ENCODE assay signal across 7 cellular contexts in the genomic region with DNA sequence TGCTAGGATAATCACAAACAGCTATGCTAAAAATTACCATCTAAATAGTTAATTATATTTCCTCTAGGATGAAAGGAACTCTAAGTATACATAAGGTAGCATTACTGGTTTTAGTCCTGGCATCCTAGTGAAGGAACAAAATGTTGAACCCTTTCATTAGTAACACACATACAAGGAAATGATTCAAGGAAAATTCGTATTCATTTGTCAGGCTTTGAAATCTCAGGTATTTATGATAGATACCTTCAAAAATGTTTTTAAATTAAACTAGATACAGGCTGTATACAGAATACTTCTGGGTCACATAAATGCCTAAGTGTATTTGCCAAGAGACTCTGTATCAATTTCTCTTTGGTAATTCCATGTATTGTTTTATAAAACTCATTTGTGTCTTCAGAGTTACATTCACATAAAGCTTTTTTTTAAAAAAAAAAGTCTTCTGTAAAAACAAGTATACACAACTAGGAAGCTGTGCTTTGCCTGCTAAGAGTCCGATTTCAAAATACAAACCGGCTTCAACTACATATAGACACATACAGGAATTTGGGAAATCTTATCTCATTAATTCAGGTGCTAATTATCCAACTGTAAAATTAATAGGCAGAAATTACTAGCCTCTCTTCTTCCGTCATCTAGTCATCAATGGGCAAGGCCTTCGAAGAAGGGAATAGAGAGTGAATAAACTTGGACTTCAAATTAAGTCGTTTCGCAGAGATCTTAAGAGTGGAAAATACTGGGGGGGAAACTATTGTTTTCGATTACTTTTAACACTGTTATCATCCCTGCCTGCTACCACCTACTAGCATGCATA. TPM values are rescaled to one million over a fixed set of nuclear protein-coding genes. Genes with fewer than 3 reads are reported as not detected.
A peak's percentile ranks its signal among the peaks of the same experiment; 100 is the strongest.
DNase-seq lines count a peak whose midpoint lies in the region; ATAC-seq and TF ChIP-seq lines count a peak whose summit lies in the region.

No MANE protein-coding gene starts in this region.

- H3K4me3 ChIP-seq in HFF-Myc (replicated peaks; ENCODE audit: low read depth, low read length): peak overlapping the region; percentile 93
- peak overlapping the region; percentile 92 for H3K4me3 ChIP-seq in iPS-11a (ENCODE audit: low read depth, low read length)

- DNase-seq in HFF-Myc (ENCODE audit: extremely low read depth, low read depth) (no peak), WTC11 (ENCODE audit: low spot score) (no peak), cerebellar nuclear complex (lab: John Stamatoyannopoulos, UW) (no peak)
- DNase-seq in stimulated activated naive CD8-positive, alpha-beta T cell treated with anti-CD3 and anti-CD28 coated beads, Interleukin-15, amount 100 ng/mL, for 72 hours: no peak
- DNase-seq in activated CD8-positive, alpha-beta memory T cell treated with anti-CD3 and anti-CD28 coated beads, Interleukin-2, amount 50 U/mL, for 4 hours: no peak

- ATAC-seq in WTC11 (no peak), HG03045 (IDR thresholded peaks at IDR 0.05; ENCODE audit: unreplicated experiment) (no peak)
- ATAC-seq in stimulated activated naive CD8-positive, alpha-beta T cell treated with anti-CD3 and anti-CD28 coated beads, Interleukin-15, amount 100 ng/mL, for 72 hours: no peak

- POLR2A ChIA-PET in WTC11 (lab: Charles Lee): no interaction called here

- peak overlapping the region; percentile 76 for H3K27ac Mint-ChIP-seq in WTC11
- peak overlapping the region; percentile 88 to 97 for H3K27ac Mint-ChIP-seq in stimulated activated naive CD8-positive, alpha-beta T cell treated with anti-CD3 and anti-CD28 coated beads, Interleukin-15, amount 100 ng/mL, for 72 hours

- peaks cover 17% of the 10 kb centered on the region for H3K4me1 Mint-ChIP-seq in WTC11
- H3K4me1 Mint-ChIP-seq in stimulated activated naive CD8-positive, alpha-beta T cell treated with anti-CD3 and anti-CD28 coated beads, Interleukin-15, amount 100 ng/mL, for 72 hours: peaks cover 31% of the 10 kb centered on the region

- no peaks in the 10 kb centered on the region for H3K9me3 Mint-ChIP-seq in WTC11
- peaks cover 0 to 4% of the 10 kb centered on the region in 2 donors for H3K9me3 Mint-ChIP-seq in stimulated activated naive CD8-positive, alpha-beta T cell treated with anti-CD3 and anti-CD28 coated beads, Interleukin-15, amount 100 ng/mL, for 72 hours

- H3K4me3 Mint-ChIP-seq in WTC11: peak overlapping the region; percentile 96
- H3K4me3 Mint-ChIP-seq in stimulated activated naive CD8-positive, alpha-beta T cell treated with anti-CD3 and anti-CD28 coated beads, Interleukin-15, amount 100 ng/mL, for 72 hours: peak overlapping the region; percentile 98 to 99

- H3K36me3 Mint-ChIP-seq in WTC11: no peaks in the 10 kb centered on the region

- TF ChIP-seq CTCF in HFF-Myc (IDR thresholded peaks at IDR 0.05; ENCODE audit: low read depth, low read length, missing control alignments) (no peak), WTC11 (IDR thresholded peaks at IDR 0.05) (no peak)

- H3K27me3 Mint-ChIP-seq in WTC11 (ENCODE audit: low read depth): no peaks in the 10 kb centered on the region
- H3K27me3 Mint-ChIP-seq in stimulated activated naive CD8-positive, alpha-beta T cell treated with anti-CD3 and anti-CD28 coated beads, Interleukin-15, amount 100 ng/mL, for 72 hours: no peaks in the 10 kb centered on the region

- CTCF ChIA-PET in WTC11 (lab: Charles Lee): interaction anchor here (0.6 to 2.2 kb wide), 4 partner anchors 10 to 579 kb away, joined by 3 to 11 read pairs (median 4); no protein-coding TSS in a partner anchor

TF ChIP-seq in WTC11, 78 proteins besides CTCF, POLR2A, EP300 and RAD21:
- no peak for TF ChIP-seq ZNF232 (CRISPR knock-in tag; IDR thresholded peaks at IDR 0.05)
- TF ChIP-seq, protein P1, sequence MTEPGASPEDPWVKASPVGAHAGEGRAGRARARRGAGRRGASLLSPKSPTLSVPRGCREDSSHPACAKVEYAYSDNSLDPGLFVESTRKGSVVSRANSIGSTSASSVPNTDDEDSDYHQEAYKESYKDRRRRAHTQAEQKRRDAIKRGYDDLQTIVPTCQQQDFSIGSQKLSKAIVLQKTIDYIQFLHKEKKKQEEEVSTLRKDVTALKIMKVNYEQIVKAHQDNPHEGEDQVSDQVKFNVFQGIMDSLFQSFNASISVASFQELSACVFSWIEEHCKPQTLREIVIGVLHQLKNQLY (CRISPR knock-in tag; IDR thresholded peaks at IDR 0.05): no peak
- TF ChIP-seq, protein P2, sequence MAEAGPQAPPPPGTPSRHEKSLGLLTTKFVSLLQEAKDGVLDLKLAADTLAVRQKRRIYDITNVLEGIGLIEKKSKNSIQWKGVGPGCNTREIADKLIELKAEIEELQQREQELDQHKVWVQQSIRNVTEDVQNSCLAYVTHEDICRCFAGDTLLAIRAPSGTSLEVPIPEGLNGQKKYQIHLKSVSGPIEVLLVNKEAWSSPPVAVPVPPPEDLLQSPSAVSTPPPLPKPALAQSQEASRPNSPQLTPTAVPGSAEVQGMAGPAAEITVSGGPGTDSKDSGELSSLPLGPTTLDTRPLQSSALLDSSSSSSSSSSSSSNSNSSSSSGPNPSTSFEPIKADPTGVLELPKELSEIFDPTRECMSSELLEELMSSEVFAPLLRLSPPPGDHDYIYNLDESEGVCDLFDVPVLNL (CRISPR knock-in tag; IDR thresholded peaks at IDR 0.05; ENCODE audit: borderline replicate concordance, low read depth): no peak
- TF ChIP-seq, protein P3, sequence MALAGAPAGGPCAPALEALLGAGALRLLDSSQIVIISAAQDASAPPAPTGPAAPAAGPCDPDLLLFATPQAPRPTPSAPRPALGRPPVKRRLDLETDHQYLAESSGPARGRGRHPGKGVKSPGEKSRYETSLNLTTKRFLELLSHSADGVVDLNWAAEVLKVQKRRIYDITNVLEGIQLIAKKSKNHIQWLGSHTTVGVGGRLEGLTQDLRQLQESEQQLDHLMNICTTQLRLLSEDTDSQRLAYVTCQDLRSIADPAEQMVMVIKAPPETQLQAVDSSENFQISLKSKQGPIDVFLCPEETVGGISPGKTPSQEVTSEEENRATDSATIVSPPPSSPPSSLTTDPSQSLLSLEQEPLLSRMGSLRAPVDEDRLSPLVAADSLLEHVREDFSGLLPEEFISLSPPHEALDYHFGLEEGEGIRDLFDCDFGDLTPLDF (CRISPR knock-in tag; IDR thresholded peaks at IDR 0.05): no peak
- TF ChIP-seq JAZF1 (CRISPR knock-in tag; IDR thresholded peaks at IDR 0.05): no peak
- no peak for TF ChIP-seq NR1H2 (CRISPR knock-in tag; IDR thresholded peaks at IDR 0.05)
- no peak for TF ChIP-seq JUN (CRISPR knock-in tag; IDR thresholded peaks at IDR 0.05)
- TF ChIP-seq, protein P4, sequence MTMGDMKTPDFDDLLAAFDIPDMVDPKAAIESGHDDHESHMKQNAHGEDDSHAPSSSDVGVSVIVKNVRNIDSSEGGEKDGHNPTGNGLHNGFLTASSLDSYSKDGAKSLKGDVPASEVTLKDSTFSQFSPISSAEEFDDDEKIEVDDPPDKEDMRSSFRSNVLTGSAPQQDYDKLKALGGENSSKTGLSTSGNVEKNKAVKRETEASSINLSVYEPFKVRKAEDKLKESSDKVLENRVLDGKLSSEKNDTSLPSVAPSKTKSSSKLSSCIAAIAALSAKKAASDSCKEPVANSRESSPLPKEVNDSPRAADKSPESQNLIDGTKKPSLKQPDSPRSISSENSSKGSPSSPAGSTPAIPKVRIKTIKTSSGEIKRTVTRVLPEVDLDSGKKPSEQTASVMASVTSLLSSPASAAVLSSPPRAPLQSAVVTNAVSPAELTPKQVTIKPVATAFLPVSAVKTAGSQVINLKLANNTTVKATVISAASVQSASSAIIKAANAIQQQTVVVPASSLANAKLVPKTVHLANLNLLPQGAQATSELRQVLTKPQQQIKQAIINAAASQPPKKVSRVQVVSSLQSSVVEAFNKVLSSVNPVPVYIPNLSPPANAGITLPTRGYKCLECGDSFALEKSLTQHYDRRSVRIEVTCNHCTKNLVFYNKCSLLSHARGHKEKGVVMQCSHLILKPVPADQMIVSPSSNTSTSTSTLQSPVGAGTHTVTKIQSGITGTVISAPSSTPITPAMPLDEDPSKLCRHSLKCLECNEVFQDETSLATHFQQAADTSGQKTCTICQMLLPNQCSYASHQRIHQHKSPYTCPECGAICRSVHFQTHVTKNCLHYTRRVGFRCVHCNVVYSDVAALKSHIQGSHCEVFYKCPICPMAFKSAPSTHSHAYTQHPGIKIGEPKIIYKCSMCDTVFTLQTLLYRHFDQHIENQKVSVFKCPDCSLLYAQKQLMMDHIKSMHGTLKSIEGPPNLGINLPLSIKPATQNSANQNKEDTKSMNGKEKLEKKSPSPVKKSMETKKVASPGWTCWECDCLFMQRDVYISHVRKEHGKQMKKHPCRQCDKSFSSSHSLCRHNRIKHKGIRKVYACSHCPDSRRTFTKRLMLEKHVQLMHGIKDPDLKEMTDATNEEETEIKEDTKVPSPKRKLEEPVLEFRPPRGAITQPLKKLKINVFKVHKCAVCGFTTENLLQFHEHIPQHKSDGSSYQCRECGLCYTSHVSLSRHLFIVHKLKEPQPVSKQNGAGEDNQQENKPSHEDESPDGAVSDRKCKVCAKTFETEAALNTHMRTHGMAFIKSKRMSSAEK (CRISPR knock-in tag; IDR thresholded peaks at IDR 0.05; ENCODE audit: borderline replicate concordance): no peak
- TF ChIP-seq, protein P5, sequence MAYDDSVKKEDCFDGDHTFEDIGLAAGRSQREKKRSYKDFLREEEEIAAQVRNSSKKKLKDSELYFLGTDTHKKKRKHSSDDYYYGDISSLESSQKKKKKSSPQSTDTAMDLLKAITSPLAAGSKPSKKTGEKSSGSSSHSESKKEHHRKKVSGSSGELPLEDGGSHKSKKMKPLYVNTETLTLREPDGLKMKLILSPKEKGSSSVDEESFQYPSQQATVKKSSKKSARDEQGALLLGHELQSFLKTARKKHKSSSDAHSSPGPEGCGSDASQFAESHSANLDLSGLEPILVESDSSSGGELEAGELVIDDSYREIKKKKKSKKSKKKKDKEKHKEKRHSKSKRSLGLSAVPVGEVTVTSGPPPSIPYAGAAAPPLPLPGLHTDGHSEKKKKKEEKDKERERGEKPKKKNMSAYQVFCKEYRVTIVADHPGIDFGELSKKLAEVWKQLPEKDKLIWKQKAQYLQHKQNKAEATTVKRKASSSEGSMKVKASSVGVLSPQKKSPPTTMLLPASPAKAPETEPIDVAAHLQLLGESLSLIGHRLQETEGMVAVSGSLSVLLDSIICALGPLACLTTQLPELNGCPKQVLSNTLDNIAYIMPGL (CRISPR knock-in tag; IDR thresholded peaks at IDR 0.05): no peak
- TF ChIP-seq ETV6 (CRISPR knock-in tag; IDR thresholded peaks at IDR 0.05): no peak
- TF ChIP-seq, protein P6, sequence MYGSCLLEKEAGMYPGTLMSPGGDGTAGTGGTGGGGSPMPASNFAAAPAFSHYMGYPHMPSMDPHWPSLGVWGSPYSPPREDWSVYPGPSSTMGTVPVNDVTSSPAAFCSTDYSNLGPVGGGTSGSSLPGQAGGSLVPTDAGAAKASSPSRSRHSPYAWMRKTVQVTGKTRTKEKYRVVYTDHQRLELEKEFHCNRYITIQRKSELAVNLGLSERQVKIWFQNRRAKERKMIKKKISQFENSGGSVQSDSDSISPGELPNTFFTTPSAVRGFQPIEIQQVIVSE (CRISPR knock-in tag; IDR thresholded peaks at IDR 0.05; ENCODE audit: borderline replicate concordance): no peak
- no peak for TF ChIP-seq TP53 (CRISPR knock-in tag; IDR thresholded peaks at IDR 0.05)

RNA-seq across cellular contexts. Expression of a gene that starts 1.3 kb away (rescaled TPM):
- total RNA-seq in WTC11 (2021): 28.4 to 30.5 TPM (median 30.4 TPM) in 3 replicates
